In genomic region chr11:125166347-125166841, GRCh38 we compare ENCODE assay signal across 1 cellular context.
TF ChIP-seq lines count a peak whose summit lies in the region.

No MANE protein-coding gene starts in this region.

TF ChIP-seq in IMR-90, 13 proteins besides CTCF, POLR2A, EP300 and RAD21 (continued from another document):
- no peak for TF ChIP-seq ELK1 (IDR thresholded peaks at IDR 0.05; ENCODE audit: borderline replicate concordance, low read depth, low read length)
